8 cellular contexts compared by ENCODE assay signal in the genomic region with DNA sequence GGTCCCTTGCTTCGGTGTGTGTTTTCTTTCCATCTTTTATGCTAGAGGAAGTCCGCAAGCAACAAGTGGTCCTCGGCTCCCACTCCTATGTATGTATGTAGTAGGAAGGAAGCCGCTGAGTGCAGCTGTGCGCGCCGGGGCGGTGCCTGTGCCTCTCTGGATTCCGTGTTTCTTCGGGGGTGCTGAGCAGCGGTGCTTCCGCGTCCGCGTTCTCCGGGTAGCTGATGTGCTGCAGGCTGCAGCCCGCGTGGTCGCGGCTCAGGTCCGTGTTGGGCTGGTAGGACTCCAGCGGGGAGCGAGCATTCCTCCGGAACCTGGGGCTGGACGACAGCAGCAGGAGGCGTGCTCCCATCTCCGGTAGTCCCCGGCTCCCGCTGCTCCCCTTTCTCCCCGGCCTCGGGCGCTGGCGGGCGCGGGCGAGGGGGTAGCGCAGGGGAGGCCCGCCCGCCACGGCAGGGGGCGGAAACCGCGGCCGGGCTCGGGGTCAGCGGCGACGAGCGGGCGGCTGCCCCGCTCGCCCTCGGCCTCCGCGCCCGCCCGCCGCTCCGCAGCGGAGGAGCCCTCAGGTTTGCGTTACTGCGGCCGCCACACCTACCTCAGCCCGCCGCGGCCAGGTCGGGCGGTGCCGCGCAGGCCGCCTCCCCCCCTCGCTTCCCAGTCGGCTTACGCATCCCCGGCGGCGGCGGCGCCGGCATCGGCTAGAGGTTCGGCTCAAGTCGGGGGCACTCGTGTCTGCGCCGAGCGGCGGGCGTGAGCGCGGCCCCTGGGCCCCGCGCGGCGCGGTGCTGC. TPM values are rescaled to one million over a fixed set of nuclear protein-coding genes. Genes with fewer than 3 reads are reported as not detected.
A peak's percentile ranks its signal among the peaks of the same experiment; 100 is the strongest.
DNase-seq lines count a peak whose midpoint lies in the region; ATAC-seq and TF ChIP-seq lines count a peak whose summit lies in the region.

No MANE protein-coding gene starts in this region.

- peak overlapping the region; percentile 84 to 94 (median 88) for H3K27ac ChIP-seq in right lobe of liver

- peak; percentile 32 for TF ChIP-seq POLR2A in right lobe of liver (IDR thresholded peaks at IDR 0.05)

- TF ChIP-seq CTCF in choroid plexus epithelial cell (conservative IDR thresholded peaks at IDR 0.05; ENCODE audit: low read depth, low read length) (no peak), right lobe of liver (IDR thresholded peaks at IDR 0.05) (peak in 1 of 4 donors; percentile 2)

- WGBS in right lobe of liver (ENCODE audit: insufficient coverage, low coverage, low lambda C conversion rate, missing lambda C conversion rate): under 1% methylated on average over 18 of the region's 96 CpGs

- H3K36me3 ChIP-seq in right lobe of liver: no peaks in the 10 kb centered on the region

- H3K4me1 ChIP-seq in right lobe of liver: peaks cover 0 to 12% (median 6%) of the 10 kb centered on the region in 4 donors

- ATAC-seq in HG02943 (IDR thresholded peaks at IDR 0.05; ENCODE audit: low read depth, unreplicated experiment) (peak; percentile 44), right lobe of liver (peak; percentile 26 to 49 (median 42))

- H3K27me3 ChIP-seq in right lobe of liver: no peaks in the 10 kb centered on the region

- no peaks in the 10 kb centered on the region for H3K9me3 ChIP-seq in right lobe of liver

- H3K4me3 ChIP-seq in choroid plexus epithelial cell (ENCODE audit: low read depth, low read length): peak overlapping the region; percentile 73
- peak overlapping the region; percentile 64 to 77 (median 69) for H3K4me3 ChIP-seq in right lobe of liver

- peak; percentile 66 for DNase-seq in NK-92 treated with Interleukin-12 subunit alpha and Interleukin-12 subunit beta, amount 100 ng/mL, for 24 hours (lab: John Stamatoyannopoulos, UW)
- DNase-seq in NK-92 (lab: John Stamatoyannopoulos, UW; ENCODE audit: unreplicated experiment) (no peak), NCI-H2081 treated with DMSO at 0.1 percent for 48 hours (lab: John Stamatoyannopoulos, UW) (peak; percentile 41), choroid plexus epithelial cell (ENCODE audit: low read depth) (peak; percentile 58), right lobe of liver (peak; percentile 68 to 74 (median 69))
- DNase-seq in activated CD4-positive, alpha-beta T cell treated with anti-CD3 and anti-CD28 coated beads for 24 hours (ENCODE audit: low read depth in 2 of 2): peak; percentile 36 to 41
- DNase-seq in stimulated activated CD4-positive, alpha-beta T cell treated with anti-CD3 and anti-CD28 coated beads, Interleukin-4, amount 100 ng/mL, for 48 hours (ENCODE audit: low read depth in 2 of 2): peak; percentile 42 to 50

- intact Hi-C loops in right lobe of liver (cut with DNase I): no loop called here

RNA-seq across cellular contexts. Expression of a gene that starts 0.5 kb away (rescaled TPM):
- 1 to 10 TPM in 1 of 6 experiments, under 1 TPM in 5; 0.31 to 1.1 (median 0.78) TPM for total RNA-seq in right lobe of liver

RNA-seq across cellular contexts. Expression of a gene that starts 0.7 kb away (rescaled TPM):
- total RNA-seq in right lobe of liver: 10 to 100 TPM in 1 of 6 experiments, 1 to 10 TPM in 5; 2.2 to 10.4 (median 3.4) TPM
